ENCODE assay signal across 2 cellular contexts in the genomic region with DNA sequence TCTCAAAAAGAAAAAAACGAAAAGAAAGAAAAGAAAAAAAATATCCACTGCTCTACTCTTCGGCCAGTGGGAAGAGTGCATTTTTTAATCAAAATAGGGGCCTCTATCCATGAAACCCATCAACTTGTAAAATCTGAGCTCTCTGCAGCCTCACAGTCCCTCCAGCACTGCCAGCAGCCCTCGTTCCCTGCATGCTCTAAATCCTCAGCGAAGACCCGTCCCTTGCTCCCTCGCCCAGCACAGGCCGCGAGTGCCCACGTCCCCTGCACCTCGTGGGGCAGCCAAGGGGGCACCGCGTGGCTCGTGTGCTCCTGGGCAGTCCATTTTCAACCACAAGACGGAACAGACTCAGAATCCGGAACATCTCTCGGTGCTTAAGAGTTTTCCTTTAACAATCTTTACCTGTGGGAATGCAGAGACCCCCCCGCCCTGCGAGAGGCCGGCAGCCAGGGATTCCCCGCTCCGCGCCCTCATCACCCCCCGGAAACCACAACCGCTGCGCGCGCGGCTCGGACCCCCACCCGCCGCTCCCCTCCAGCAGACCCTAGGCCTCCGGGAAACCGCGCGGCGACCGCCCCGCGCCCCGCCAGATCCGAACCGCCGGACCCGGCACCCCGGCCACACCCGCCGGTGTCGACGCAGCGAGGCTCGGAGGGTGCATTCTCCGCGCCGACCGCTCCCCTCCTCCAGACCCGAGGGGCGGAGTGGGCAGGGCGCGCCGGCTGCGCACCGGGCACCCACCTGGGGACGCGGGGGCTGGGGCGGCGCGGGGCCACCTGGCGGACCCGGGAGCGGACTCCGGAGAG.
A peak's percentile ranks its signal among the peaks of the same experiment; 100 is the strongest.
TF ChIP-seq lines count a peak whose summit lies in the region.

No MANE protein-coding gene starts in this region.

TF ChIP-seq in SK-N-SH, 30 proteins besides CTCF, POLR2A, EP300 and RAD21:
- TF ChIP-seq, protein P1, sequence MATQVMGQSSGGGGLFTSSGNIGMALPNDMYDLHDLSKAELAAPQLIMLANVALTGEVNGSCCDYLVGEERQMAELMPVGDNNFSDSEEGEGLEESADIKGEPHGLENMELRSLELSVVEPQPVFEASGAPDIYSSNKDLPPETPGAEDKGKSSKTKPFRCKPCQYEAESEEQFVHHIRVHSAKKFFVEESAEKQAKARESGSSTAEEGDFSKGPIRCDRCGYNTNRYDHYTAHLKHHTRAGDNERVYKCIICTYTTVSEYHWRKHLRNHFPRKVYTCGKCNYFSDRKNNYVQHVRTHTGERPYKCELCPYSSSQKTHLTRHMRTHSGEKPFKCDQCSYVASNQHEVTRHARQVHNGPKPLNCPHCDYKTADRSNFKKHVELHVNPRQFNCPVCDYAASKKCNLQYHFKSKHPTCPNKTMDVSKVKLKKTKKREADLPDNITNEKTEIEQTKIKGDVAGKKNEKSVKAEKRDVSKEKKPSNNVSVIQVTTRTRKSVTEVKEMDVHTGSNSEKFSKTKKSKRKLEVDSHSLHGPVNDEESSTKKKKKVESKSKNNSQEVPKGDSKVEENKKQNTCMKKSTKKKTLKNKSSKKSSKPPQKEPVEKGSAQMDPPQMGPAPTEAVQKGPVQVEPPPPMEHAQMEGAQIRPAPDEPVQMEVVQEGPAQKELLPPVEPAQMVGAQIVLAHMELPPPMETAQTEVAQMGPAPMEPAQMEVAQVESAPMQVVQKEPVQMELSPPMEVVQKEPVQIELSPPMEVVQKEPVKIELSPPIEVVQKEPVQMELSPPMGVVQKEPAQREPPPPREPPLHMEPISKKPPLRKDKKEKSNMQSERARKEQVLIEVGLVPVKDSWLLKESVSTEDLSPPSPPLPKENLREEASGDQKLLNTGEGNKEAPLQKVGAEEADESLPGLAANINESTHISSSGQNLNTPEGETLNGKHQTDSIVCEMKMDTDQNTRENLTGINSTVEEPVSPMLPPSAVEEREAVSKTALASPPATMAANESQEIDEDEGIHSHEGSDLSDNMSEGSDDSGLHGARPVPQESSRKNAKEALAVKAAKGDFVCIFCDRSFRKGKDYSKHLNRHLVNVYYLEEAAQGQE (IDR thresholded peaks at IDR 0.05; ENCODE audit: low read depth, low read length) = no peak
- no peak for TF ChIP-seq POLR2AphosphoS5 (IDR thresholded peaks at IDR 0.05; ENCODE audit: low read depth, low read length)
- TF ChIP-seq NRF1 (IDR thresholded peaks at IDR 0.05; ENCODE audit: low read depth, low read length) = no peak
- TF ChIP-seq TEAD4 (IDR thresholded peaks at IDR 0.05; ENCODE audit: borderline replicate concordance, insufficient read depth) = no peak
- TF ChIP-seq ELF1 (IDR thresholded peaks at IDR 0.05) = no peak
- TF ChIP-seq IRF3 (IDR thresholded peaks at IDR 0.05; ENCODE audit: low read depth, low read length) = no peak
- TF ChIP-seq MXI1 (IDR thresholded peaks at IDR 0.05; ENCODE audit: low read depth, low read length) = peak; percentile 25; the same call in 1 of the 2 replicates
- TF ChIP-seq SMC3 (IDR thresholded peaks at IDR 0.05; ENCODE audit: low read depth, low read length) = no peak
- TF ChIP-seq SIN3A (IDR thresholded peaks at IDR 0.05; ENCODE audit: borderline replicate concordance, low read depth, low read length) = 0 out of 2 replicates have a peak, but pooled peaks have one; percentile 38
- peak; percentile 54; the same call in 1 of the 2 replicates for TF ChIP-seq MAX (IDR thresholded peaks at IDR 0.05; ENCODE audit: low read depth)
TF ChIP-seq in SK-N-SH: peak in this region for 3.

TF ChIP-seq in SK-N-SH treated with all-trans-retinoic acid at 6 μM for 48 hours, 23 proteins besides CTCF, POLR2A, EP300 and RAD21 (continued from another document):
- TF ChIP-seq, protein P2, sequence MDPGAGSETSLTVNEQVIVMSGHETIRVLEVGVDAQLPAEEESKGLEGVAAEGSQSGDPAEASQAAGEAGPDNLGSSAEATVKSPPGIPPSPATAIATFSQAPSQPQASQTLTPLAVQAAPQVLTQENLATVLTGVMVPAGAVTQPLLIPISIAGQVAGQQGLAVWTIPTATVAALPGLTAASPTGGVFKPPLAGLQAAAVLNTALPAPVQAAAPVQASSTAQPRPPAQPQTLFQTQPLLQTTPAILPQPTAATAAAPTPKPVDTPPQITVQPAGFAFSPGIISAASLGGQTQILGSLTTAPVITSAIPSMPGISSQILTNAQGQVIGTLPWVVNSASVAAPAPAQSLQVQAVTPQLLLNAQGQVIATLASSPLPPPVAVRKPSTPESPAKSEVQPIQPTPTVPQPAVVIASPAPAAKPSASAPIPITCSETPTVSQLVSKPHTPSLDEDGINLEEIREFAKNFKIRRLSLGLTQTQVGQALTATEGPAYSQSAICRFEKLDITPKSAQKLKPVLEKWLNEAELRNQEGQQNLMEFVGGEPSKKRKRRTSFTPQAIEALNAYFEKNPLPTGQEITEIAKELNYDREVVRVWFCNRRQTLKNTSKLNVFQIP (CRISPR knock-in tag; IDR thresholded peaks at IDR 0.05; ENCODE audit: borderline replicate concordance, low read depth) = no peak
- no peak for TF ChIP-seq ZNF565 (CRISPR knock-in tag; conservative IDR thresholded peaks at IDR 0.05; ENCODE audit: low read depth)
- no peak for TF ChIP-seq SNAI2 (CRISPR knock-in tag; IDR thresholded peaks at IDR 0.05)
- no peak for TF ChIP-seq ZC3H10 (CRISPR knock-in tag; IDR thresholded peaks at IDR 0.05)
- TF ChIP-seq ZFP3 (CRISPR knock-in tag; IDR thresholded peaks at IDR 0.05) = no peak
- no peak for TF ChIP-seq TCF4 (CRISPR knock-in tag; IDR thresholded peaks at IDR 0.05; ENCODE audit: borderline replicate concordance)
- TF ChIP-seq, protein P3, sequence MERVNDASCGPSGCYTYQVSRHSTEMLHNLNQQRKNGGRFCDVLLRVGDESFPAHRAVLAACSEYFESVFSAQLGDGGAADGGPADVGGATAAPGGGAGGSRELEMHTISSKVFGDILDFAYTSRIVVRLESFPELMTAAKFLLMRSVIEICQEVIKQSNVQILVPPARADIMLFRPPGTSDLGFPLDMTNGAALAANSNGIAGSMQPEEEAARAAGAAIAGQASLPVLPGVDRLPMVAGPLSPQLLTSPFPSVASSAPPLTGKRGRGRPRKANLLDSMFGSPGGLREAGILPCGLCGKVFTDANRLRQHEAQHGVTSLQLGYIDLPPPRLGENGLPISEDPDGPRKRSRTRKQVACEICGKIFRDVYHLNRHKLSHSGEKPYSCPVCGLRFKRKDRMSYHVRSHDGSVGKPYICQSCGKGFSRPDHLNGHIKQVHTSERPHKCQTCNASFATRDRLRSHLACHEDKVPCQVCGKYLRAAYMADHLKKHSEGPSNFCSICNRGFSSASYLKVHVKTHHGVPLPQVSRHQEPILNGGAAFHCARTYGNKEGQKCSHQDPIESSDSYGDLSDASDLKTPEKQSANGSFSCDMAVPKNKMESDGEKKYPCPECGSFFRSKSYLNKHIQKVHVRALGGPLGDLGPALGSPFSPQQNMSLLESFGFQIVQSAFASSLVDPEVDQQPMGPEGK (CRISPR knock-in tag; IDR thresholded peaks at IDR 0.05; ENCODE audit: borderline replicate concordance) = no peak
- TF ChIP-seq CREB5 (CRISPR knock-in tag; IDR thresholded peaks at IDR 0.05; ENCODE audit: low read depth) = no peak
- no peak for TF ChIP-seq ISL1 (CRISPR knock-in tag; IDR thresholded peaks at IDR 0.05)
- no peak for TF ChIP-seq CSDC2 (CRISPR knock-in tag; IDR thresholded peaks at IDR 0.05)
